In genomic region chr2:28172114-28172898, GRCh38 we compare ENCODE assay signal across 18 cellular contexts.
DNase-seq lines count a peak whose midpoint lies in the region; ATAC-seq and TF ChIP-seq lines count a peak whose summit lies in the region.
"Had no signal": no experiment of that assay in that cellular context is flagged by ENCODE, and none has a peak within 500 bp of the region (broad histone marks: within the 10 kb centered on the region; RNA-seq: fewer than 3 reads in every experiment).

No MANE protein-coding gene starts in this region.

- H2AFZ ChIP-seq in GM23338 (no peak overlapping the region), trophoblast cell (ENCODE audit: insufficient read depth, low read length, poor library complexity) (no peak overlapping the region)

- H3K36me3 Mint-ChIP-seq in GM23338 (ENCODE audit: low read depth): peaks cover 6% of the 10 kb centered on the region
- no peaks in the 10 kb centered on the region for H3K36me3 Mint-ChIP-seq in effector memory CD8-positive, alpha-beta T cell (ENCODE audit: insufficient read depth)

- no peaks in the 10 kb centered on the region for H3K36me3 ChIP-seq in GM23338 (ENCODE audit: insufficient read depth)
- no peaks in the 10 kb centered on the region for H3K36me3 ChIP-seq in trophoblast cell (ENCODE audit: control insufficient read depth in 1 of 2, insufficient read depth in 2 of 2, low read length in 2 of 2)
- no peaks in the 10 kb centered on the region for H3K36me3 ChIP-seq in uterus

- WGBS in trophoblast cell (ENCODE audit: extremely low coverage, insufficient coverage, insufficient read length): no CpG with 5 or more reads among the region's 9 CpGs

- H3K9me3 ChIP-seq in trophoblast cell (ENCODE audit: insufficient read depth, low read depth, low read length) (no peaks in the 10 kb centered on the region), uterus (peaks cover 0 to 6% of the 10 kb centered on the region in 2 donors)

- no peak for TF ChIP-seq POLR2A in uterus (IDR thresholded peaks at IDR 0.05)

- intact Hi-C loops in uterus (cut with DNase I; ENCODE audit: low total_unique reads): no loop called here

- no peaks in the 10 kb centered on the region for H3K9me2 ChIP-seq in GM23338 (ENCODE audit: insufficient read depth)

- H2AK5ac ChIP-seq in trophoblast cell (ENCODE audit: low read length): no peak overlapping the region

- no peak overlapping the region for H3K23ac ChIP-seq in trophoblast cell (ENCODE audit: low read length)

- peak overlapping the region; percentile 49 for H2BK5ac ChIP-seq in trophoblast cell (ENCODE audit: low read depth, low read length, poor library complexity)

- H3K4me3 ChIP-seq in GM23338 (no peak overlapping the region), trophoblast cell (ENCODE audit: low read depth, low read length) (no peak overlapping the region), uterus (no peak overlapping the region)
- H3K4me3 ChIP-seq: BLaER1 had no signal

- ATAC-seq in GM23338 (no peak), HG03139 (IDR thresholded peaks at IDR 0.05; ENCODE audit: unreplicated experiment) (no peak)
- no peak for ATAC-seq in effector memory CD8-positive, alpha-beta T cell (replicated peaks)
- ATAC-seq: activated T-cell treated with anti-CD3 and anti-CD28 coated beads, Interleukin-2, amount 50 U/mL, for 4 hours had no signal

- TF ChIP-seq CTCF in GM23338 (conservative IDR thresholded peaks at IDR 0.05; ENCODE audit: low read depth in 2 of 2) (no peak), uterus (IDR thresholded peaks at IDR 0.05) (no peak)

- H3K18ac ChIP-seq in trophoblast cell (ENCODE audit: low read length): peak overlapping the region; percentile 73

- peak overlapping the region; percentile 49 for H3K14ac ChIP-seq in trophoblast cell (ENCODE audit: low read length)

- H3K4me2 ChIP-seq in GM23338 (no peak overlapping the region), trophoblast cell (ENCODE audit: low read length) (no peak overlapping the region)
- H3K4me2 ChIP-seq: BLaER1 had no signal

- peaks cover 1% of the 10 kb centered on the region for H3K27me3 Mint-ChIP-seq in GM23338 (ENCODE audit: insufficient read depth, low read depth, poor library complexity)
- H3K27me3 Mint-ChIP-seq in effector memory CD8-positive, alpha-beta T cell: no peaks in the 10 kb centered on the region
- H3K27me3 Mint-ChIP-seq: progenitor cell of endocrine pancreas had no signal

- peak overlapping the region; percentile 39; the same call in 1 of the 2 replicates for H3K27ac Mint-ChIP-seq in GM23338
- H3K27ac Mint-ChIP-seq in effector memory CD8-positive, alpha-beta T cell: peak overlapping the region in 1 of 2 donors; percentile 24
- H3K27ac Mint-ChIP-seq: progenitor cell of endocrine pancreas had no signal

- H3K4ac ChIP-seq in trophoblast cell (ENCODE audit: low read depth, low read length): no peak overlapping the region

- H3K27me3 ChIP-seq in GM23338 (ENCODE audit: insufficient read depth) (no peaks in the 10 kb centered on the region), trophoblast cell (ENCODE audit: insufficient read depth, low read length) (no peaks in the 10 kb centered on the region), uterus (no peaks in the 10 kb centered on the region)
- H3K27me3 ChIP-seq: BLaER1 had no signal

- no peaks in the 10 kb centered on the region; the same call in 2 of the 3 replicates for H3K4me1 Mint-ChIP-seq in GM23338
- no peaks in the 10 kb centered on the region for H3K4me1 Mint-ChIP-seq in effector memory CD8-positive, alpha-beta T cell (ENCODE audit: low read depth in 2 of 2)

- H4K8ac ChIP-seq in trophoblast cell (ENCODE audit: low read depth, low read length): peak overlapping the region; percentile 31

- H3K4me3 Mint-ChIP-seq in GM23338: no peak overlapping the region
- no peak overlapping the region for H3K4me3 Mint-ChIP-seq in effector memory CD8-positive, alpha-beta T cell
- H3K4me3 Mint-ChIP-seq: activated T-cell treated with anti-CD3 and anti-CD28 coated beads, Interleukin-2, amount 50 U/mL, for 4 hours had no signal

- H3K79me2 ChIP-seq in GM23338 (replicated peaks; ENCODE audit: insufficient read depth): no peaks in the 10 kb centered on the region
- H3K79me2 ChIP-seq in trophoblast cell (ENCODE audit: control insufficient read depth, insufficient read depth, low read length, poor library complexity): no peaks in the 10 kb centered on the region

- H4K91ac ChIP-seq in trophoblast cell (ENCODE audit: low read depth, low read length): peak overlapping the region; percentile 58

- H4K20me1 ChIP-seq in GM23338 (replicated peaks; ENCODE audit: insufficient read depth): no peaks in the 10 kb centered on the region
- H4K20me1 ChIP-seq: BLaER1 had no signal

- peaks cover 2% of the 10 kb centered on the region; the same call in 2 of the 3 replicates for H3K9me3 Mint-ChIP-seq in GM23338
- H3K9me3 Mint-ChIP-seq in effector memory CD8-positive, alpha-beta T cell: peaks cover 0 to 2% of the 10 kb centered on the region in 2 donors

- no peaks in the 10 kb centered on the region for H3F3A ChIP-seq in GM23338 (replicated peaks; ENCODE audit: low read depth)

- peak overlapping the region; percentile 16 for H2BK12ac ChIP-seq in trophoblast cell (ENCODE audit: low read length)

- H3K27ac ChIP-seq in GM23338 (ENCODE audit: low read depth) (no peak overlapping the region), trophoblast cell (ENCODE audit: low read depth, low read length) (peak overlapping the region; percentile 19), uterus (no peak overlapping the region)
- H3K27ac ChIP-seq: BLaER1 had no signal

- H2BK120ac ChIP-seq in trophoblast cell (ENCODE audit: insufficient read depth, low read length, poor library complexity): peak overlapping the region; percentile 10

- H4K12ac ChIP-seq in trophoblast cell (ENCODE audit: low read depth, low read length): no peak overlapping the region

- H3K79me1 ChIP-seq in trophoblast cell (ENCODE audit: low read length): peaks cover 7% of the 10 kb centered on the region

- DNase-seq in GM23338 (ENCODE audit: low spot score): no peak
- DNase-seq in astrocyte of the hippocampus (ENCODE audit: low read depth, low spot score): peak; percentile 36
- peak; percentile 62 for DNase-seq in fibroblast of peridontal ligament (ENCODE audit: extremely low read depth)
- peak; percentile 37 to 81 for DNase-seq in trophoblast cell
- no peak for DNase-seq in uterus
- DNase-seq in NCI-H1092 (lab: John Stamatoyannopoulos, UW): no peak
- DNase-seq in effector memory CD8-positive, alpha-beta T cell: no peak
- DNase-seq: activated CD4-positive, alpha-beta T cell treated with anti-CD3 and anti-CD28 coated beads for 48 hours; activated T-cell treated with anti-CD3 and anti-CD28 coated beads, Interleukin-2, amount 50 U/mL, for 4 hours; amniotic stem cell; DND-41; kidney; NCI-H2029 treated with DMSO at 0.1 percent for 48 hours; NCI-H748 treated with DMSO at 0.1 percent for 48 hours; T-helper 2 cell had no signal

- H3K4me1 ChIP-seq in GM23338 (ENCODE audit: insufficient read depth) (no peaks in the 10 kb centered on the region), trophoblast cell (ENCODE audit: control insufficient read depth in 1 of 2, insufficient read depth in 2 of 2, low read length in 2 of 2) (peaks cover 4 to 5% of the 10 kb centered on the region in 2 experiments), uterus (no peaks in the 10 kb centered on the region)
- H3K4me1 ChIP-seq: BLaER1 had no signal

- H3K9ac ChIP-seq in trophoblast cell (ENCODE audit: low read length): no peak overlapping the region
- H3K9ac ChIP-seq: BLaER1 had no signal

TF ChIP-seq in GM23338, 12 proteins besides CTCF, POLR2A, EP300 and RAD21 (continues in another document):
- TF ChIP-seq ZNF114 (CRISPR knock-in tag; IDR thresholded peaks at IDR 0.05) (no peak), POLR2AphosphoS5 (IDR thresholded peaks at IDR 0.05; ENCODE audit: low read depth) (no peak), NANOG (IDR thresholded peaks at IDR 0.05; ENCODE audit: borderline replicate concordance) (no peak)

Comparison
In these comparisons a context has a peak if more than half of its experiments do, and no peak if none do; other contexts are left out.
1. DNase-seq: peak in astrocyte of the hippocampus (single experiment), fibroblast of peridontal ligament (single experiment) and trophoblast cell (2 of 2); none in GM23338 (single experiment), uterus (0 of 2), NCI-H1092 (single experiment) and effector memory CD8-positive, alpha-beta T cell (0 of 3).